ENCODE assay signal across 9 cellular contexts in the genomic region with DNA sequence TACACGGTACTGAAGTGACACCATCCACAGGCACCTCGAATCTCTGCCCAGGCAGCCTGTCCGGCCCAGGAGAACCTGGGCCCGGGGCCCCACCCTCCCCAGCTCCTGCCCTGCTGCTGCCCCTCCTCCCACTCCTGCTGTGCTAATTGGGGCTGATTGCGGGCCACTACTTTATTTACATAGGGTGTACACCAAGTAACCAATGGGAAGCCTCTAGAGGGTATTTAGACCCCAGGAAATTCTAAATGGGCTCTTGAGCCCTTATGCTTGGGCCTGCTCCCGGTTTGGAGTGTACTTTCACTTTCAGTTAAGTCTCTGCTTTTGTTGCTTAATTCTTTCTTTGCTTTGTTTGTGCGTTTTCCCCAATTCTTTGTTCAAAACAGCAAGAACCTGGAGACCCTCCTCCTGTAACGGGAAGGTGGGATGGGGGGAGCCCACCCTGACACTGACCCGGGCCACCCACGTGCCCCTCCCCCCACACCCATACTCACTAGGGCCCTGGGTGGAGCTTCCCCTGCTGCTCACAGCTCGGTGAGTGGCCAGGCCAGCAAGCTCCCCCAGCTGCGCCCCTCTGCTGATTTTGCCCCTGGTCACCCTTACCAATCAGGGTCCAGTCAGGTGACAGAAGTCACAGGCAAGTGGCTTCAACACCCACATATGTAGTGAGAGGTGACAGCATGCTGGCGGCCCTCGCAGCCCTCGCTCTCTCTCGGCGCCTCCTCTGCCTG. TPM values are rescaled to one million over a fixed set of nuclear protein-coding genes. Genes with fewer than 3 reads are reported as not detected.
A peak's percentile ranks its signal among the peaks of the same experiment; 100 is the strongest.
DNase-seq lines count a peak whose midpoint lies in the region; ATAC-seq, FAIRE-seq and TF ChIP-seq lines count a peak whose summit lies in the region.
"Had no signal": no experiment of that assay in that cellular context is flagged by ENCODE, and none has a peak within 500 bp of the region (broad histone marks: within the 10 kb centered on the region; RNA-seq: fewer than 3 reads in every experiment).

No MANE protein-coding gene starts in this region.

- H3K27ac ChIP-seq in BLaER1 = peak overlapping the region; percentile 89
- no peak overlapping the region for H3K27ac ChIP-seq in KMS-11
- H3K27ac ChIP-seq in kidney (ENCODE audit: low read depth in 2 of 2, low read length in 2 of 2) = no peak overlapping the region

- peaks cover 2% of the 10 kb centered on the region for H3K27me3 Mint-ChIP-seq in activated T-helper 2 cell treated with anti-CD3 and anti-CD28 coated beads, Interferon-gamma antibody, Interleukin-2, Interleukin-4, amounts not matched to agents 10 μg/mL and 5 μg/mL and 100 μg/mL, durations not matched to agents 14 hours and 24 hours and 36 hours (ENCODE audit: low read depth)

- intact Hi-C loops in activated T-helper 2 cell treated with anti-CD3 and anti-CD28 coated beads, Interferon-gamma antibody, Interleukin-2, Interleukin-4, amounts not matched to agents 10 μg/mL and 5 μg/mL and 100 μg/mL, durations not matched to agents 14 hours and 24 hours and 36 hours (cut with micrococcal nuclease) = no loop called here
- intact Hi-C loops in kidney (cut with DNase I) = no loop called here

- DNase-seq in activated T-helper 2 cell treated with anti-CD3 and anti-CD28 coated beads, Interferon-gamma antibody, Interleukin-2, Interleukin-4, amounts not matched to agents 10 μg/mL and 5 μg/mL and 100 μg/mL, durations not matched to agents 14 hours and 24 hours and 36 hours (ENCODE audit: low spot score) = no peak
- DNase-seq in kidney (no peak), T-helper 9 cell (no peak), CD1c-positive myeloid dendritic cell (ENCODE audit: extremely low spot score) (no peak), NCI-H1694 treated with DMSO at 0.1 percent for 48 hours (lab: John Stamatoyannopoulos, UW) (no peak)

- peak overlapping the region; percentile 48 for H3K4me3 ChIP-seq in BLaER1
- no peak overlapping the region for H3K4me3 ChIP-seq in KMS-11 (IDR thresholded peaks at IDR 0.05; ENCODE audit: insufficient read depth, low read depth, low read length)
- H3K4me3 ChIP-seq in kidney (ENCODE audit: low read length in 2 of 2) = peak overlapping the region; percentile 31 to 68

- peaks cover 6% of the 10 kb centered on the region; the same call in 1 of the 2 replicates for H3K9me3 ChIP-seq in BLaER1
- H3K9me3 ChIP-seq in kidney (ENCODE audit: control insufficient read depth in 1 of 2, low read length in 2 of 2) = no peaks in the 10 kb centered on the region

- H3K36me3 ChIP-seq in BLaER1 = no peaks in the 10 kb centered on the region
- H3K36me3 ChIP-seq in KMS-11 (ENCODE audit: insufficient read depth) = no peaks in the 10 kb centered on the region
- H3K36me3 ChIP-seq in kidney (ENCODE audit: control insufficient read depth in 1 of 2, insufficient read depth in 2 of 2, low read length in 2 of 2) = no peaks in the 10 kb centered on the region

- H3K27ac Mint-ChIP-seq in activated T-helper 2 cell treated with anti-CD3 and anti-CD28 coated beads, Interferon-gamma antibody, Interleukin-2, Interleukin-4, amounts not matched to agents 10 μg/mL and 5 μg/mL and 100 μg/mL, durations not matched to agents 14 hours and 24 hours and 36 hours = peak overlapping the region; percentile 65

- H3K27me3 ChIP-seq in BLaER1 (no peaks in the 10 kb centered on the region), KMS-11 (ENCODE audit: insufficient read depth, low read depth) (no peaks in the 10 kb centered on the region)

- no peak for ATAC-seq in GM18907 (IDR thresholded peaks at IDR 0.05; ENCODE audit: unreplicated experiment)
- ATAC-seq: HCT116 had no signal

- H3K79me2 ChIP-seq in KMS-11 (ENCODE audit: insufficient read depth, low read depth) = no peaks in the 10 kb centered on the region

- H4K20me1 ChIP-seq in BLaER1 = no peaks in the 10 kb centered on the region
- H4K20me1 ChIP-seq in KMS-11 (ENCODE audit: insufficient read depth) = no peaks in the 10 kb centered on the region

- peak overlapping the region; percentile 39 for H3K4me3 Mint-ChIP-seq in activated T-helper 2 cell treated with anti-CD3 and anti-CD28 coated beads, Interferon-gamma antibody, Interleukin-2, Interleukin-4, amounts not matched to agents 10 μg/mL and 5 μg/mL and 100 μg/mL, durations not matched to agents 14 hours and 24 hours and 36 hours (ENCODE audit: low read depth)

- H2AFZ ChIP-seq in KMS-11 (ENCODE audit: low read depth) = peak overlapping the region; percentile 45; the same call in 1 of the 2 replicates

- TF ChIP-seq CTCF in KMS-11 (conservative IDR thresholded peaks at IDR 0.05; ENCODE audit: low read depth, low read length) = no peak
- TF ChIP-seq CTCF in kidney (IDR thresholded peaks at IDR 0.05; ENCODE audit: borderline replicate concordance, extremely low read depth, insufficient read depth) = no peak

- H3K4me1 Mint-ChIP-seq in activated T-helper 2 cell treated with anti-CD3 and anti-CD28 coated beads, Interferon-gamma antibody, Interleukin-2, Interleukin-4, amounts not matched to agents 10 μg/mL and 5 μg/mL and 100 μg/mL, durations not matched to agents 14 hours and 24 hours and 36 hours (ENCODE audit: low read depth) = peaks cover 13% of the 10 kb centered on the region

- H3K36me3 Mint-ChIP-seq in activated T-helper 2 cell treated with anti-CD3 and anti-CD28 coated beads, Interferon-gamma antibody, Interleukin-2, Interleukin-4, amounts not matched to agents 10 μg/mL and 5 μg/mL and 100 μg/mL, durations not matched to agents 14 hours and 24 hours and 36 hours (ENCODE audit: low read depth) = no peaks in the 10 kb centered on the region

- H3K4me2 ChIP-seq in BLaER1 (peak overlapping the region; percentile 65), KMS-11 (peak overlapping the region; percentile 54)

- H3K9ac ChIP-seq in BLaER1 (peak overlapping the region; percentile 72), KMS-11 (peak overlapping the region; percentile 17; the same call in 1 of the 2 replicates), kidney (ENCODE audit: low read length in 2 of 2) (peak overlapping the region in 1 of 2 donors; percentile 67)

- H3K9me3 Mint-ChIP-seq in activated T-helper 2 cell treated with anti-CD3 and anti-CD28 coated beads, Interferon-gamma antibody, Interleukin-2, Interleukin-4, amounts not matched to agents 10 μg/mL and 5 μg/mL and 100 μg/mL, durations not matched to agents 14 hours and 24 hours and 36 hours = peaks cover 5% of the 10 kb centered on the region

- H3K4me1 ChIP-seq in BLaER1 = peaks cover 20% of the 10 kb centered on the region; the same call in 1 of the 2 replicates
- peaks cover 4% of the 10 kb centered on the region for H3K4me1 ChIP-seq in KMS-11 (ENCODE audit: low read depth, poor library complexity, severe bottlenecking)
- peaks cover 0 to 2% of the 10 kb centered on the region in 2 donors for H3K4me1 ChIP-seq in kidney (ENCODE audit: control insufficient read depth in 1 of 2, insufficient read depth in 1 of 2, low read depth in 1 of 2, low read length in 2 of 2)

- no peak for FAIRE-seq in kidney (lab: Jason Lieb, UNC)

RNA-seq across cellular contexts. Expression of gene SCGB2B2, which starts 9.4 kb away (rescaled TPM):
- total RNA-seq in activated T-helper 2 cell treated with anti-CD3 and anti-CD28 coated beads, Interferon-gamma antibody, Interleukin-2, Interleukin-4, amounts not matched to agents 10 μg/mL and 5 μg/mL and 100 μg/mL, durations not matched to agents 14 hours and 24 hours and 36 hours = 0.14 and 0.30 TPM in 2 replicates
- 1.1 TPM for total RNA-seq in kidney
- polyA plus RNA-seq in kidney (ENCODE audit: insufficient read depth, low read depth, low replicate concordance) = 0.73 TPM

RNA-seq across cellular contexts. Expression of gene ZNF302, which starts 10.0 kb away (rescaled TPM):
- total RNA-seq in activated T-helper 2 cell treated with anti-CD3 and anti-CD28 coated beads, Interferon-gamma antibody, Interleukin-2, Interleukin-4, amounts not matched to agents 10 μg/mL and 5 μg/mL and 100 μg/mL, durations not matched to agents 14 hours and 24 hours and 36 hours = 14.1 and 14.7 TPM in 2 replicates
- total RNA-seq in kidney = 36.4 TPM
- 25.5 TPM for polyA plus RNA-seq in kidney (ENCODE audit: insufficient read depth, low read depth, low replicate concordance)
